In the genomic region with DNA sequence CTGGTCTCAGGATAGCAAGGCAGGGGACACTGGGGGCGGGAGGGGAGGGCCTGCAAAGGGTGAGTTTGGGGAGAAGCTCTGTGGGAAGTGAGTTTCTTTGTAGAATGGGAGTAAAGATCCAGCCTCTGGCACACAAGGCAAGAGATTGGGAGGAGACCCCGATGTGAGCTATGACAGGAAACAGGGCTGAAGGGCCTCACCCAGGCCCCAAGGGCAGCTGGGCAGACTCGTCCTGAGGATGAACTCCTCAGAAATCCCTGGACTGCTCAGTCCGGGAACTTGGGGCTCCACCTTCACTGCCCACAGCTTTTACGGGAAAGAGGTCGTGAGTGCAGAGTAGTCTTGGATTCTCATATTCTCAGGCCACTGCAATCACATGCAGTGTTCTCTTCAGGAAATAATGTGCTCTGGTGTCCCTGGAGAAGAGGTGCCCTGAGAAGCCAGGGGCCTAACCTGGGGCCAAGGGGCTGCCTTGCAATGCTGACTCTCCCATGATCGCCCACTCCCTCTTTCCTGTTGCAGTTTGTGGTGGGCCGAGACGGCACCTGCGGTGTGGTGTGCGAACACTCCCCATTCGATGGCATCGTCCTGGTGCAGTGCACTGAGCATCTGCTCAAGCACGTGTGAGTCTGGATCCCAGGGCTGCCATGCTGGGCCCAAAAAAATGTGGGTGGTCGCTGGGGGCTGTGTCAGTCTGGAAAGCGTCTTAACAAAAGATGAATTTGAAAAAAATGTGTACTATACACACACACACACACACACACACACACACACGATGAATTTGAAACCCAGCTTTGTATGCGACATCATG, we compare ENCODE assay signal across 20 cellular contexts. TPM values are rescaled to one million over a fixed set of nuclear protein-coding genes. Genes with fewer than 3 reads are reported as not detected.
"Had no signal": no experiment of that assay in that cellular context is flagged by ENCODE, and none has a peak within 500 bp of the region (broad histone marks: within the 10 kb centered on the region; RNA-seq: fewer than 3 reads in every experiment).

No MANE protein-coding gene starts in this region.

- DNase-seq: activated CD4-positive, CD25-positive, alpha-beta regulatory T cell treated with anti-CD3 and anti-CD28 coated beads, Interleukin-2, amount 50 U/mL, for 72 hours; activated naive CD4-positive, alpha-beta T cell treated with Interleukin-2 at 50 U/mL for 16 hours; activated naive CD8-positive, alpha-beta T cell treated with anti-CD3 and anti-CD28 coated beads, Interleukin-2, amount 50 U/mL, for 24 hours; cerebellar nuclear complex; dermis blood vessel endothelial cell; heart right ventricle; mucosa of descending colon; nucleus accumbens; stimulated activated CD4-positive, alpha-beta T cell treated with anti-CD3 and anti-CD28 coated beads, Interleukin-4, amount 100 ng/mL, for 24 hours; stimulated activated naive CD4-positive, alpha-beta T cell; T-cell; T1000; upper lobe of left lung had no signal

- H3K36me3 Mint-ChIP-seq: naive thymus-derived CD4-positive, alpha-beta T cell; T-cell had no signal

- FAIRE-seq: frontal cortex had no signal

- ATAC-seq: activated naive CD8-positive, alpha-beta T cell treated with anti-CD3 and anti-CD28 coated beads, Interleukin-2, amount 50 U/mL, for 24 hours; heart right ventricle; mucosa of descending colon; naive thymus-derived CD4-positive, alpha-beta T cell; T-cell had no signal

- H3K36me3 ChIP-seq: heart right ventricle, suprapubic skin, upper lobe of left lung had no signal

- H3K27ac Mint-ChIP-seq: activated naive CD8-positive, alpha-beta T cell treated with anti-CD3 and anti-CD28 coated beads, Interleukin-2, amount 50 U/mL, for 24 hours; T-cell had no signal

- H3K4me1 ChIP-seq: heart right ventricle, suprapubic skin, upper lobe of left lung had no signal

- H3K4me3 Mint-ChIP-seq: activated naive CD8-positive, alpha-beta T cell treated with anti-CD3 and anti-CD28 coated beads, Interleukin-2, amount 50 U/mL, for 24 hours; naive thymus-derived CD4-positive, alpha-beta T cell; T-cell had no signal

- H3K9me3 ChIP-seq: heart right ventricle, mucosa of descending colon, suprapubic skin, upper lobe of left lung had no signal

- H3K4me3 ChIP-seq: heart right ventricle, mucosa of descending colon, skin epidermis, suprapubic skin, upper lobe of left lung had no signal

- H3K27me3 ChIP-seq: upper lobe of left lung had no signal

- H3K27ac ChIP-seq: heart right ventricle, skin epidermis, suprapubic skin, upper lobe of left lung had no signal

- H3K9me3 Mint-ChIP-seq: activated naive CD8-positive, alpha-beta T cell treated with anti-CD3 and anti-CD28 coated beads, Interleukin-2, amount 50 U/mL, for 24 hours; T-cell had no signal

RNA-seq across cellular contexts. Expression of a gene that starts 31.3 kb away (rescaled TPM):
- total RNA-seq: aorta; dermis blood vessel endothelial cell; epithelial cell of proximal tubule; frontal cortex; heart right ventricle; mucosa of descending colon; naive thymus-derived CD4-positive, alpha-beta T cell; posterior vena cava; suprapubic skin; T-cell; upper lobe of left lung had no signal
- polyA plus RNA-seq: aorta; heart right ventricle; naive thymus-derived CD4-positive, alpha-beta T cell had no signal

RNA-seq across cellular contexts. Expression of a gene that starts 34.4 kb away (rescaled TPM):
- total RNA-seq: aorta; dermis blood vessel endothelial cell; epithelial cell of proximal tubule; frontal cortex; heart right ventricle; naive thymus-derived CD4-positive, alpha-beta T cell; posterior vena cava; suprapubic skin; T-cell; upper lobe of left lung had no signal
- polyA plus RNA-seq: aorta; heart right ventricle; naive thymus-derived CD4-positive, alpha-beta T cell had no signal

RNA-seq across cellular contexts. Expression of a gene that starts 38.1 kb away (rescaled TPM):
- total RNA-seq: aorta; dermis blood vessel endothelial cell; epithelial cell of proximal tubule; heart right ventricle; naive thymus-derived CD4-positive, alpha-beta T cell; posterior vena cava; suprapubic skin; T-cell; upper lobe of left lung had no signal
- polyA plus RNA-seq: aorta; heart right ventricle; naive thymus-derived CD4-positive, alpha-beta T cell had no signal
